Comparison of ENCODE assay signal across 1 cellular context in the genomic region with DNA sequence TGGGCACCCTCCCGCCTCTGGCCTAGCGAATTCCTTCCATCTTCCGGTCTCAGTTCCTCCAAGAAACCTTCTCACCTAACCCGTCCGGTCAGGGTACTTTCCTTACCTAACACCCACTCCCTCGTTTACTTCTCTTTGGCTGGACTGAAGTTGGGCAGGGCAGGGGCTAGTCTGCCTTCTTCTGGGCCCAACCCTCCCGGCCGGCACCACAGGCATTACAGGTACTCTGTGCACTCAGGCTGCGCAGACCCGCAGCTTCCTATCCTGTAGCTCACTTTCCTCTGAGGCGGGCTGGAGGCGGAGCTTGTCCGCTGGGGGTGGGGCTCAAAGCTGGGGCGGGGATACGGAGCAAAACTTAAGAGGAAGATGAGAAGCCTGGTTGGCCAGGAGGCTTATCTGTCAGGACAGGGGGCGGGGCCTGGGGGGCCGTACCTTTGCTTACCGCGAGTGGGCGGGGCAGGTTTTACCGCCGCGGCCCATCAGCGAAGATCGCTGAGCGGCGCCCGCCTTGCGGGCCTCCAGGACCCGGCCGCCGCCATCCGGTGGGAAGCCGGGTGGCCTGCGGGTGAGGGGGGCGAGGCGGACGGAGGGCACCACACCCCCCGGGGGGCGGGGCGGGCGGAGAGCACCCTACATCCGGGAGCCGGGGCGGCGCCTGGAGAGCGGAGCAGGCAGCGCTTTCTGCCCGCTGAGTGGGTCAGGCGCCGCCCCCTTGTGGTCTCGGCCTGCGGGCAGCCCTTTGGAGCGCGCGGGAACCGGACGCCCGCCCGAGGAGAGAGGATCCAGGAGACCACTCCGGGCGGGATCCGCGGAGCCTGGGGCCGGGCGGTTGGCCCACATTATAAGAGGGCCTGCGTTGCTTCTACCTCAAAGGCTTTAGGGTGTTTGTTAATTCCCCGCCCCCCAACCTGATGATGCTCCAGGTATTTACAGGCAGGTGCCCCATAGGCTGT.
TF ChIP-seq lines count a peak whose summit lies in the region.

No MANE protein-coding gene starts in this region.

TF ChIP-seq in WTC11, 78 proteins besides CTCF, POLR2A, EP300 and RAD21 (continued from another document):
- TF ChIP-seq, protein P1, sequence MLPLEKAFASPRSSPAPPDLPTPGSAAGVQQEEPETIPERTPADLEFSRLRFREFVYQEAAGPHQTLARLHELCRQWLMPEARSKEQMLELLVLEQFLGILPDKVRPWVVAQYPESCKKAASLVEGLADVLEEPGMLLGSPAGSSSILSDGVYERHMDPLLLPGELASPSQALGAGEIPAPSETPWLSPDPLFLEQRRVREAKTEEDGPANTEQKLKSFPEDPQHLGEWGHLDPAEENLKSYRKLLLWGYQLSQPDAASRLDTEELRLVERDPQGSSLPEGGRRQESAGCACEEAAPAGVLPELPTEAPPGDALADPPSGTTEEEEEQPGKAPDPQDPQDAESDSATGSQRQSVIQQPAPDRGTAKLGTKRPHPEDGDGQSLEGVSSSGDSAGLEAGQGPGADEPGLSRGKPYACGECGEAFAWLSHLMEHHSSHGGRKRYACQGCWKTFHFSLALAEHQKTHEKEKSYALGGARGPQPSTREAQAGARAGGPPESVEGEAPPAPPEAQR (CRISPR knock-in tag; IDR thresholded peaks at IDR 0.05), result no peak
- TF ChIP-seq, protein P2, sequence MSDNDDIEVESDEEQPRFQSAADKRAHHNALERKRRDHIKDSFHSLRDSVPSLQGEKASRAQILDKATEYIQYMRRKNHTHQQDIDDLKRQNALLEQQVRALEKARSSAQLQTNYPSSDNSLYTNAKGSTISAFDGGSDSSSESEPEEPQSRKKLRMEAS (CRISPR knock-in tag; IDR thresholded peaks at IDR 0.05), result no peak
